Comparison of ENCODE assay signal across 20 cellular contexts in genomic region chr22:19349778-19350475, GRCh38. TPM values are rescaled to one million over a fixed set of nuclear protein-coding genes. Genes with fewer than 3 reads are reported as not detected.
DNase-seq lines count a peak whose midpoint lies in the region; ATAC-seq and TF ChIP-seq lines count a peak whose summit lies in the region.
"Had no signal": no experiment of that assay in that cellular context is flagged by ENCODE, and none has a peak within 500 bp of the region (broad histone marks: within the 10 kb centered on the region; RNA-seq: fewer than 3 reads in every experiment).

No MANE protein-coding gene starts in this region.

- CTCF ChIA-PET in HEK293 (lab: Yijun Ruan, JAX) = no interaction called here

- no peaks in the 10 kb centered on the region for H3K4me1 ChIP-seq in CD4-positive, CD25-positive, alpha-beta regulatory T cell (ENCODE audit: control insufficient read depth, insufficient read depth, low read length, poor library complexity, severe bottlenecking)
- H3K4me1 ChIP-seq in HEK293 (ENCODE audit: control insufficient read depth, insufficient read depth, low read length) (no peaks in the 10 kb centered on the region), gastrocnemius medialis (peaks cover 3 to 5% of the 10 kb centered on the region in 2 donors)
- H3K4me1 ChIP-seq: Caco-2, SJSA1 had no signal

- H3K4me3 ChIP-seq in CD4-positive, CD25-positive, alpha-beta regulatory T cell (ENCODE audit: low read depth, low read length) = no peak overlapping the region
- H3K4me3 ChIP-seq in HEK293 (ENCODE audit: low read depth, low read length) (no peak overlapping the region), gastrocnemius medialis (no peak overlapping the region)
- H3K4me3 ChIP-seq: GM23248, SJSA1 had no signal

- ATAC-seq in CD4-positive, CD25-positive, alpha-beta regulatory T cell (ENCODE audit: low read depth in 2 of 2) = no peak
- ATAC-seq in gastrocnemius medialis (no peak), HG03196 (IDR thresholded peaks at IDR 0.05; ENCODE audit: unreplicated experiment) (no peak)
- ATAC-seq in effector memory CD8-positive, alpha-beta T cell (replicated peaks) = no peak

- peaks cover 59% of the 10 kb centered on the region for H3K36me3 Mint-ChIP-seq in CD4-positive, CD25-positive, alpha-beta regulatory T cell
- peaks cover 55% of the 10 kb centered on the region for H3K36me3 Mint-ChIP-seq in endothelial cell (ENCODE audit: low read depth, unreplicated experiment)
- peaks cover 51% of the 10 kb centered on the region for H3K36me3 Mint-ChIP-seq in effector memory CD8-positive, alpha-beta T cell (ENCODE audit: insufficient read depth)

- intact Hi-C loops in gastrocnemius medialis (cut with DNase I; ENCODE audit: low total_unique reads) = no loop called here

- H3K27me3 Mint-ChIP-seq in CD4-positive, CD25-positive, alpha-beta regulatory T cell = no peaks in the 10 kb centered on the region
- peaks cover 3% of the 10 kb centered on the region for H3K27me3 Mint-ChIP-seq in endothelial cell (ENCODE audit: unreplicated experiment)
- no peaks in the 10 kb centered on the region for H3K27me3 Mint-ChIP-seq in effector memory CD8-positive, alpha-beta T cell
- H3K27me3 Mint-ChIP-seq: CD4-positive, alpha-beta T cell had no signal

- POLR2A ChIA-PET in HEK293 (lab: Yijun Ruan, JAX) = no interaction called here

- no peak for TF ChIP-seq POLR2A in gastrocnemius medialis (IDR thresholded peaks at IDR 0.05)

- no peak overlapping the region for H3K4me3 Mint-ChIP-seq in CD4-positive, CD25-positive, alpha-beta regulatory T cell
- peak overlapping the region; percentile 38 for H3K4me3 Mint-ChIP-seq in endothelial cell (ENCODE audit: unreplicated experiment)
- no peak overlapping the region for H3K4me3 Mint-ChIP-seq in effector memory CD8-positive, alpha-beta T cell
- H3K4me3 Mint-ChIP-seq: CD4-positive, alpha-beta T cell; H9 had no signal

- H3K27ac Mint-ChIP-seq in CD4-positive, CD25-positive, alpha-beta regulatory T cell = peak overlapping the region; percentile 7 to 96 (median 71)
- H3K27ac Mint-ChIP-seq in endothelial cell (ENCODE audit: unreplicated experiment) = no peak overlapping the region
- H3K27ac Mint-ChIP-seq in effector memory CD8-positive, alpha-beta T cell = peak overlapping the region in 1 of 2 donors; percentile 80
- H3K27ac Mint-ChIP-seq: CD4-positive, alpha-beta T cell had no signal

- H3K27me3 ChIP-seq in CD4-positive, CD25-positive, alpha-beta regulatory T cell (ENCODE audit: control insufficient read depth, insufficient read depth, low read length) = no peaks in the 10 kb centered on the region
- H3K27me3 ChIP-seq in gastrocnemius medialis = no peaks in the 10 kb centered on the region
- H3K27me3 ChIP-seq: SJSA1 had no signal

- TF ChIP-seq CTCF in HEK293 (tag by site-specific recombination; IDR thresholded peaks at IDR 0.05) = no peak
- no peak for TF ChIP-seq CTCF in endothelial cell (IDR thresholded peaks at IDR 0.05; ENCODE audit: unreplicated experiment)
- TF ChIP-seq CTCF in gastrocnemius medialis (IDR thresholded peaks at IDR 0.05 in 4 of 5, conservative IDR thresholded peaks at IDR 0.05 in 1 of 5) = no peak

- peaks cover 0 to 2% (median 0%) of the 10 kb centered on the region in 7 donors for H3K9me3 Mint-ChIP-seq in CD4-positive, CD25-positive, alpha-beta regulatory T cell
- no peaks in the 10 kb centered on the region for H3K9me3 Mint-ChIP-seq in endothelial cell (ENCODE audit: unreplicated experiment)
- no peaks in the 10 kb centered on the region for H3K9me3 Mint-ChIP-seq in effector memory CD8-positive, alpha-beta T cell
- H3K9me3 Mint-ChIP-seq: CD4-positive, alpha-beta T cell had no signal

- H3K36me3 ChIP-seq in CD4-positive, CD25-positive, alpha-beta regulatory T cell (ENCODE audit: control insufficient read depth, insufficient read depth, low read length) = peaks cover 74% of the 10 kb centered on the region
- peaks cover 0 to 92% of the 10 kb centered on the region in 2 experiments; a peak in 2 of 3 replicates for H3K36me3 ChIP-seq in HEK293 (ENCODE audit: control insufficient read depth in 2 of 2, insufficient read depth in 1 of 2, low read length in 2 of 2)
- peaks cover 0 to 88% of the 10 kb centered on the region in 2 donors for H3K36me3 ChIP-seq in gastrocnemius medialis

- DNase-seq in CD4-positive, CD25-positive, alpha-beta regulatory T cell = no peak
- DNase-seq in endothelial cell (ENCODE audit: low spot score) = no peak
- no peak for DNase-seq in gastrocnemius medialis
- DNase-seq in DMS 273 (lab: John Stamatoyannopoulos, UW; ENCODE audit: unreplicated experiment) = no peak
- DNase-seq in effector memory CD8-positive, alpha-beta T cell = no peak
- DNase-seq: Caco-2; CD4-positive, alpha-beta T cell; DND-41; GM23248; H9; KG1; NCI-H1092 treated with DMSO at 0.1 percent for 48 hours; NCI-H1436 treated with DMSO at 0.1 percent for 48 hours; NCI-H1930; NCI-H345; NCI-H524; NCI-H82 had no signal

- in situ Hi-C loops in gastrocnemius medialis (cut with MboI; ENCODE audit: low sequenced_read_pairs in 4 of 4) = loop anchor here in 1 of 4 donors (25.0 kb wide), 1 partner anchor 287 kb away; no protein-coding TSS in a partner anchor

- no peak overlapping the region for H3K27ac ChIP-seq in CD4-positive, CD25-positive, alpha-beta regulatory T cell (ENCODE audit: insufficient read depth, low read length, poor library complexity, severe bottlenecking)
- H3K27ac ChIP-seq in HEK293 (ENCODE audit: extremely low read depth, low read depth, low read length) = no peak overlapping the region
- H3K27ac ChIP-seq in gastrocnemius medialis = peak overlapping the region in 3 of 4 donors; percentile 33 to 57 (median 51)
- H3K27ac ChIP-seq: GM23248, SJSA1 had no signal

- H3K4me1 Mint-ChIP-seq in CD4-positive, CD25-positive, alpha-beta regulatory T cell = peaks cover 0 to 2% (median 0%) of the 10 kb centered on the region in 4 donors
- H3K4me1 Mint-ChIP-seq in endothelial cell (ENCODE audit: unreplicated experiment) = no peaks in the 10 kb centered on the region
- H3K4me1 Mint-ChIP-seq in effector memory CD8-positive, alpha-beta T cell (ENCODE audit: low read depth in 2 of 2) = peaks cover 0 to 2% of the 10 kb centered on the region in 2 donors
- H3K4me1 Mint-ChIP-seq: H9 had no signal

- H3K9me3 ChIP-seq in CD4-positive, CD25-positive, alpha-beta regulatory T cell (ENCODE audit: control insufficient read depth in 2 of 2, low read length in 2 of 2) = no peaks in the 10 kb centered on the region
- no peaks in the 10 kb centered on the region for H3K9me3 ChIP-seq in HEK293 (ENCODE audit: control insufficient read depth, insufficient read depth, low read depth, low read length)
- H3K9me3 ChIP-seq in gastrocnemius medialis = no peaks in the 10 kb centered on the region
- H3K9me3 ChIP-seq: Caco-2, SJSA1 had no signal

TF ChIP-seq in HEK293, 187 proteins besides CTCF, POLR2A, EP300 and RAD21:
- TF ChIP-seq, protein P1, sequence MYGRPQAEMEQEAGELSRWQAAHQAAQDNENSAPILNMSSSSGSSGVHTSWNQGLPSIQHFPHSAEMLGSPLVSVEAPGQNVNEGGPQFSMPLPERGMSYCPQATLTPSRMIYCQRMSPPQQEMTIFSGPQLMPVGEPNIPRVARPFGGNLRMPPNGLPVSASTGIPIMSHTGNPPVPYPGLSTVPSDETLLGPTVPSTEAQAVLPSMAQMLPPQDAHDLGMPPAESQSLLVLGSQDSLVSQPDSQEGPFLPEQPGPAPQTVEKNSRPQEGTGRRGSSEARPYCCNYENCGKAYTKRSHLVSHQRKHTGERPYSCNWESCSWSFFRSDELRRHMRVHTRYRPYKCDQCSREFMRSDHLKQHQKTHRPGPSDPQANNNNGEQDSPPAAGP (tag by site-specific recombination; IDR thresholded peaks at IDR 0.05) = no peak
- 0 out of 2 replicates have a peak, but pooled peaks have one; percentile 25 for TF ChIP-seq SCRT2 (tag by site-specific recombination; IDR thresholded peaks at IDR 0.05)
- TF ChIP-seq ZSCAN18 (tag by site-specific recombination; IDR thresholded peaks at IDR 0.05) = no peak
- TF ChIP-seq ZFP69B (tag by site-specific recombination; IDR thresholded peaks at IDR 0.05) = no peak
- no peak for TF ChIP-seq ZNF24 (tag by site-specific recombination; IDR thresholded peaks at IDR 0.05)
- TF ChIP-seq, protein P2, sequence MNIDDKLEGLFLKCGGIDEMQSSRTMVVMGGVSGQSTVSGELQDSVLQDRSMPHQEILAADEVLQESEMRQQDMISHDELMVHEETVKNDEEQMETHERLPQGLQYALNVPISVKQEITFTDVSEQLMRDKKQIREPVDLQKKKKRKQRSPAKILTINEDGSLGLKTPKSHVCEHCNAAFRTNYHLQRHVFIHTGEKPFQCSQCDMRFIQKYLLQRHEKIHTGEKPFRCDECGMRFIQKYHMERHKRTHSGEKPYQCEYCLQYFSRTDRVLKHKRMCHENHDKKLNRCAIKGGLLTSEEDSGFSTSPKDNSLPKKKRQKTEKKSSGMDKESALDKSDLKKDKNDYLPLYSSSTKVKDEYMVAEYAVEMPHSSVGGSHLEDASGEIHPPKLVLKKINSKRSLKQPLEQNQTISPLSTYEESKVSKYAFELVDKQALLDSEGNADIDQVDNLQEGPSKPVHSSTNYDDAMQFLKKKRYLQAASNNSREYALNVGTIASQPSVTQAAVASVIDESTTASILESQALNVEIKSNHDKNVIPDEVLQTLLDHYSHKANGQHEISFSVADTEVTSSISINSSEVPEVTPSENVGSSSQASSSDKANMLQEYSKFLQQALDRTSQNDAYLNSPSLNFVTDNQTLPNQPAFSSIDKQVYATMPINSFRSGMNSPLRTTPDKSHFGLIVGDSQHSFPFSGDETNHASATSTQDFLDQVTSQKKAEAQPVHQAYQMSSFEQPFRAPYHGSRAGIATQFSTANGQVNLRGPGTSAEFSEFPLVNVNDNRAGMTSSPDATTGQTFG (tag by site-specific recombination; IDR thresholded peaks at IDR 0.05; ENCODE audit: borderline replicate concordance) = no peak
- TF ChIP-seq ZNF174 (tag by site-specific recombination; IDR thresholded peaks at IDR 0.05) = no peak

RNA-seq across cellular contexts. Expression of gene CLTCL1, which starts 58.4 kb away (rescaled TPM):
- total RNA-seq in CD4-positive, CD25-positive, alpha-beta regulatory T cell = 0.20 TPM
- polyA plus RNA-seq in CD4-positive, CD25-positive, alpha-beta regulatory T cell = under 1 TPM; 0.30 to 0.55 (median 0.36) TPM
- total RNA-seq in endothelial cell (ENCODE audit: unreplicated experiment) (13.5 TPM), gastrocnemius medialis (100 to 1,000 TPM; 111 to 311 (median 215) TPM)

Comparison
In these comparisons a context has a peak if more than half of its experiments do, and no peak if none do; other contexts are left out.
1. H3K27ac ChIP-seq: peak in gastrocnemius medialis (3 of 4); none in CD4-positive, CD25-positive, alpha-beta regulatory T cell (single experiment) and HEK293 (single experiment).
2. RNA of gene CLTCL1, which starts 58.4 kb away (total RNA-seq): 111 to 311 TPM in gastrocnemius medialis and 13.5 TPM in endothelial cell (single experiment); 0.20 TPM in CD4-positive, CD25-positive, alpha-beta regulatory T cell (single experiment); every median in the first group is over 10 times any median in the second.